Comparison of ENCODE assay signal across 17 cellular contexts in the genomic region with DNA sequence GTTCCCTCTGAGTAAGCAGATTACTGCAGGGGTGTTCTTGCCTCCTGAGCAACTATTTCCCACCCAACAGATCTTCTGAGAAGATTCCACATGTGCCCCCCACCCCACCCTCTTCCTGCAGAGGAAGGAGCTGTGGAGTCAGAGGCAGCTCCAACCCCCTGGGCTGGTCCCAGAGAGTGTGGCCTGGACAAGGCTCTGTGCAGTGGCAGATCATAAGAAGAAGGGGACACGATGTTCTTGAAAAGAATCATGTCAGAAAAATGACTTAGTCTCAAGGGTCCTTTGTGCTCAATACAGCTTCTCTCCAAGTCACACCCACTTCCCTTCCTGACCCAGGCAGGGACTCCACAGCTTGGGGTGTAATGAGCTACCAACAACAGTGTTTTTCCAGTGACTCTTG.
DNase-seq lines count a peak whose midpoint lies in the region; ATAC-seq and TF ChIP-seq lines count a peak whose summit lies in the region.
"Had no signal": no experiment of that assay in that cellular context is flagged by ENCODE, and none has a peak within 500 bp of the region (broad histone marks: within the 10 kb centered on the region; RNA-seq: fewer than 3 reads in every experiment).

No MANE protein-coding gene starts in this region.

- ATAC-seq in HG03565 (IDR thresholded peaks at IDR 0.05; ENCODE audit: unreplicated experiment) (no peak), GM19035 (IDR thresholded peaks at IDR 0.05; ENCODE audit: unreplicated experiment) (no peak)
- ATAC-seq: A549 had no signal

- WGBS in esophagus muscularis mucosa: 100% methylated on average over 1 of the region's 1 CpG

- intact Hi-C loops in esophagus muscularis mucosa (cut with DNase I): no loop called here

- no peak for TF ChIP-seq EP300 in esophagus muscularis mucosa (IDR thresholded peaks at IDR 0.05)

- no peaks in the 10 kb centered on the region for H3K9me3 ChIP-seq in esophagus muscularis mucosa
- H3K9me3 ChIP-seq: A549 had no signal

- TF ChIP-seq POLR2A in NB4 (IDR thresholded peaks at IDR 0.05; ENCODE audit: extremely low read depth, insufficient read length) (no peak), esophagus muscularis mucosa (IDR thresholded peaks at IDR 0.05; ENCODE audit: low read depth) (no peak)

- H3K27me3 ChIP-seq in esophagus muscularis mucosa: peaks cover 0 to 54% (median 0%) of the 10 kb centered on the region in 4 donors

- no peaks in the 10 kb centered on the region for H3K36me3 ChIP-seq in esophagus muscularis mucosa

- TF ChIP-seq CTCF in NB4 (IDR thresholded peaks at IDR 0.05; ENCODE audit: low read depth, low read length) (no peak), esophagus muscularis mucosa (IDR thresholded peaks at IDR 0.05) (no peak)

- peak; percentile 53 for DNase-seq in activated CD8-positive, alpha-beta memory T cell treated with anti-CD3 and anti-CD28 coated beads for 24 hours
- DNase-seq in activated CD8-positive, alpha-beta memory T cell treated with anti-CD3 and anti-CD28 coated beads, Interleukin-2, amount 50 U/mL, for 4 hours: no peak
- peak; percentile 44 for DNase-seq in NB4 (ENCODE audit: low read depth)
- peak; percentile 78 for DNase-seq in esophagus muscularis mucosa (ENCODE audit: extremely low spot score)
- peak; percentile 13 for DNase-seq in ureter (ENCODE audit: low spot score)
- DNase-seq in DMS53 (lab: John Stamatoyannopoulos, UW): no peak
- DNase-seq: C1 segment of cervical spinal cord; CD4-positive, CD25-positive, alpha-beta regulatory T cell; CD8-positive, alpha-beta memory T cell; COR-L47; DMS79; GDM1; H9 had no signal

- no peak overlapping the region for H3K27ac ChIP-seq in esophagus muscularis mucosa (replicated peaks in 1 of 4)
- H3K27ac ChIP-seq: 22Rv1, A549 had no signal

- H3K4me3 ChIP-seq in NB4 (ENCODE audit: low read depth, low read length) (no peak overlapping the region), esophagus muscularis mucosa (no peak overlapping the region)
- H3K4me3 ChIP-seq: A549 had no signal

- H3K4me1 ChIP-seq in esophagus muscularis mucosa: no peaks in the 10 kb centered on the region
- H3K4me1 ChIP-seq: A549 had no signal

Comparison
In these comparisons a context has a peak if more than half of its experiments do, and no peak if none do; other contexts are left out.
1. DNase-seq: peak in activated CD8-positive, alpha-beta memory T cell treated with anti-CD3 and anti-CD28 coated beads for 24 hours (single experiment), NB4 (single experiment), esophagus muscularis mucosa (single experiment) and ureter (single experiment); none in activated CD8-positive, alpha-beta memory T cell treated with anti-CD3 and anti-CD28 coated beads, Interleukin-2, amount 50 U/mL, for 4 hours (single experiment) and DMS53 (single experiment).